Comparison of ENCODE assay signal across 8 cellular contexts in genomic region chr9:91949946-91950664, GRCh38. TPM values are rescaled to one million over a fixed set of nuclear protein-coding genes. Genes with fewer than 3 reads are reported as not detected.
DNase-seq lines count a peak whose midpoint lies in the region; ATAC-seq and TF ChIP-seq lines count a peak whose summit lies in the region.

Gene ROR2 (minus strand): TSS chr9:91950228.

- peak; percentile 60 for TF ChIP-seq CTCF in GM10248 (IDR thresholded peaks at IDR 0.05; ENCODE audit: control extremely low read depth, extremely low read depth, low read depth, missing control alignments)

- H3K27me3 Mint-ChIP-seq in central memory CD8-positive, alpha-beta T cell = peaks cover 82% of the 10 kb centered on the region

- peak; percentile 74 for DNase-seq in GM10248 (ENCODE audit: extremely low spot score)
- DNase-seq in T-helper 1 cell = peak in 4 of 5 donors; percentile 10 to 43 (median 30)
- peak in 1 of 2 donors; percentile 27 for DNase-seq in central memory CD8-positive, alpha-beta T cell (ENCODE audit: low spot score in 2 of 2)
- DNase-seq in left colon = peak; percentile 53 to 74
- peak; percentile 33 for DNase-seq in stimulated activated CD4-positive, alpha-beta T cell treated with anti-CD3 and anti-CD28 coated beads, Interleukin-4, amount 100 ng/mL, for 24 hours
- DNase-seq in mesenteric fat pad (ENCODE audit: low spot score) = no peak
- no peak for DNase-seq in NCI-H2029 (lab: John Stamatoyannopoulos, UW)

- peaks cover 8% of the 10 kb centered on the region for H3K4me1 Mint-ChIP-seq in central memory CD8-positive, alpha-beta T cell

- CTCF ChIA-PET in GM10248 (lab: Yijun Ruan, JAX) = interaction anchor here (0.6 to 2.3 kb wide), 11 partner anchors 14 to 1035 kb away, joined by 3 to 18 read pairs (median 3); no protein-coding TSS in a partner anchor

- ATAC-seq in HG03432 (IDR thresholded peaks at IDR 0.05; ENCODE audit: unreplicated experiment) = peak; percentile 76
- ATAC-seq in central memory CD8-positive, alpha-beta T cell (replicated peaks; ENCODE audit: extremely low read depth, poor library complexity, severe bottlenecking) = peak; percentile 69
- ATAC-seq in left colon = peak; percentile 79

- peak within 1 kb of the TSS; percentile 55 for H3K4me3 Mint-ChIP-seq in central memory CD8-positive, alpha-beta T cell

- no peak within 1 kb of the TSS for H3K27ac Mint-ChIP-seq in central memory CD8-positive, alpha-beta T cell (ENCODE audit: low read depth)

- peaks cover 3% of the 10 kb centered on the region for H3K36me3 Mint-ChIP-seq in central memory CD8-positive, alpha-beta T cell (ENCODE audit: insufficient read depth)

- intact Hi-C loops in left colon (cut with DNase I, micrococcal nuclease) = loop anchor here in 1 of 2 donors (10.0 kb wide), 1 partner anchor 175 kb away; no protein-coding TSS in a partner anchor

- H3K9me3 Mint-ChIP-seq in central memory CD8-positive, alpha-beta T cell = no peaks in the 10 kb centered on the region

- POLR2A ChIA-PET in GM10248 (lab: Yijun Ruan, JAX) = no interaction called here

RNA-seq across cellular contexts. Expression of gene ROR2, which starts in this region (rescaled TPM):
- total RNA-seq in left colon (1 to 10 TPM; 6.2 to 8.3 TPM), mesenteric fat pad (9.5 TPM)

Comparison
In these comparisons a context has a peak if more than half of its experiments do, and no peak if none do; other contexts are left out.
1. DNase-seq: peak in GM10248 (single experiment), T-helper 1 cell (4 of 5), left colon (2 of 2) and stimulated activated CD4-positive, alpha-beta T cell treated with anti-CD3 and anti-CD28 coated beads, Interleukin-4, amount 100 ng/mL, for 24 hours (single experiment); none in mesenteric fat pad (single experiment) and NCI-H2029 (single experiment).
2. Peak in every context shown above with its lines, with median percentiles within 50 percentile points of each other: ATAC-seq.